In the genomic region with DNA sequence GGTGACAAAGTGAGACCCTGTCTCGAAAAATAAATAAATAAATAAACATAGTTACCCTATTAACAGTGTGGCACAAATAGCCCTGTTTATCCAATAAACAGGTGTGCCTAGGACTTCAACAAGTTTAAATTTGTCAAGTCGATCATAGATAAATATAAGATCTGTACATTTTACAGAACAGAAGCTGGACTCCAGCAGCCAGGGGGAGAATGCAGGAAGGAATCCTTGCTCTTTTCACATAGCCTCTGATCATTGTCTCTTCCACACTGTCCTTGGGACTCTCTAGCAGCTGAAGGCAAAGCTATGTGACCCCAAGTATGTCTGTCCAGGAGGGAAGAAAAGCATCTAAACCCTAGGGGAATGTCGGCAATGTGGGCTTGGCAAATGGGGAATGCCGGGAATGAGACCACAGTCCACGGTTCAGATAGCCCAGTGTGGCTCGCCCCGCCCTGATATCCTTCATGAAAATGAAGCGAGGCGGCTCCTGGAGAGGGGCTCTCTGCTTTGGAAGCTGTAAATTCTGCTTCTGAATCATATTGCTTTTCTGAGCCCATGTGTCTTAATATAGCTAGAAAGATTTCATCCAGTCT, we compare ENCODE assay signal across 12 cellular contexts. TPM values are rescaled to one million over a fixed set of nuclear protein-coding genes. Genes with fewer than 3 reads are reported as not detected.
DNase-seq lines count a peak whose midpoint lies in the region; ATAC-seq and TF ChIP-seq lines count a peak whose summit lies in the region.
"Had no signal": no experiment of that assay in that cellular context is flagged by ENCODE, and none has a peak within 500 bp of the region (broad histone marks: within the 10 kb centered on the region; RNA-seq: fewer than 3 reads in every experiment).

No MANE protein-coding gene starts in this region.

- peak overlapping the region; percentile 9 for H3K4me3 ChIP-seq in brain microvascular endothelial cell (ENCODE audit: low read depth, low read length)
- H3K4me3 ChIP-seq in mesodermal cell (ENCODE audit: extremely low read depth, insufficient read depth, low read length, poor library complexity, severe bottlenecking): no peak overlapping the region

- in situ Hi-C loops in brain microvascular endothelial cell (cut with HindIII; ENCODE audit: low pct_ligation_motif_present, low sequenced_read_pairs): no loop called here

- TF ChIP-seq CTCF in brain microvascular endothelial cell (IDR thresholded peaks at IDR 0.05; ENCODE audit: low read depth, low read length, missing control alignments): peak; percentile 29

- peaks cover 5% of the 10 kb centered on the region for H3K9me3 ChIP-seq in mesodermal cell (ENCODE audit: control insufficient read depth, low read length)

- H3K27ac ChIP-seq in brain microvascular endothelial cell (peak overlapping the region; percentile 80), mesodermal cell (ENCODE audit: low read depth, low read length, severe bottlenecking) (peak overlapping the region; percentile 93)

- peaks cover 21% of the 10 kb centered on the region for H3K4me1 ChIP-seq in mesodermal cell (ENCODE audit: control insufficient read depth, insufficient read depth, low read length, poor library complexity, severe bottlenecking)

- 46 to 47% methylated on average over 5 to 9 of the region's 9 CpGs for WGBS in mesodermal cell (ENCODE audit: insufficient coverage in 2 of 2), 2 experiments

- DNase-seq in left cardiac atrium: peak; percentile 24
- DNase-seq in left ventricle myocardium superior: no peak
- peak; percentile 79 for DNase-seq in brain microvascular endothelial cell
- DNase-seq in effector CD8-positive, alpha-beta T cell (lab: John Stamatoyannopoulos, UW): no peak
- no peak for DNase-seq in activated CD8-positive, alpha-beta memory T cell treated with anti-CD3 and anti-CD28 coated beads, Interleukin-2, amount 50 U/mL, for 48 hours
- DNase-seq: AML-193; central memory CD4-positive, alpha-beta T cell; midbrain had no signal

- H3K27me3 ChIP-seq in brain microvascular endothelial cell (replicated peaks): no peaks in the 10 kb centered on the region

- H3K36me3 ChIP-seq in brain microvascular endothelial cell (replicated peaks) (no peaks in the 10 kb centered on the region), mesodermal cell (ENCODE audit: control insufficient read depth, insufficient read depth, low read length) (no peaks in the 10 kb centered on the region)

- intact Hi-C loops in left cardiac atrium (cut with DNase I): loop anchor here in 1 of 2 donors (10.0 kb wide), 1 partner anchor 55 kb away; no protein-coding TSS in a partner anchor
- intact Hi-C loops in left ventricle myocardium superior (cut with micrococcal nuclease): no loop called here

- ATAC-seq in left cardiac atrium (peak; percentile 14 to 29), left ventricle myocardium superior (no peak), HG03457 (IDR thresholded peaks at IDR 0.05; ENCODE audit: unreplicated experiment) (no peak), HG02884 (IDR thresholded peaks at IDR 0.05; ENCODE audit: unreplicated experiment) (no peak)
- ATAC-seq: activated CD4-positive, CD25-positive, alpha-beta regulatory T cell treated with anti-CD3 and anti-CD28 coated beads, Interleukin-2, amount 50 U/mL, for 24 hours had no signal

RNA-seq across cellular contexts. Expression of a gene that starts 24.8 kb away (rescaled TPM):
- total RNA-seq in left cardiac atrium (100 to 1,000 TPM in 1 of 2 donors, 10 to 100 TPM in 1; 90.3 to 110 TPM), left ventricle myocardium superior (84.2 TPM)
- 61.3 TPM for polyA plus RNA-seq in mesodermal cell (2013, experiment 1 of 2)
- polyA plus RNA-seq in mesodermal cell (2013, experiment 2 of 2): 59.9 TPM

RNA-seq across cellular contexts. Expression of a gene that starts 26.2 kb away (rescaled TPM):
- total RNA-seq in left cardiac atrium (10 to 100 TPM; 46.0 to 47.2 TPM), left ventricle myocardium superior (56.8 TPM)
- 71.3 TPM for polyA plus RNA-seq in mesodermal cell (2013, experiment 1 of 2)
- polyA plus RNA-seq in mesodermal cell (2013, experiment 2 of 2): 65.0 TPM

Comparison
In these comparisons a context has a peak if more than half of its experiments do, and no peak if none do; other contexts are left out.
1. ATAC-seq: peak in left cardiac atrium (2 of 2); none in left ventricle myocardium superior (single experiment), HG03457 (single experiment) and HG02884 (single experiment).
2. DNase-seq: peak in left cardiac atrium (single experiment) and brain microvascular endothelial cell (single experiment); none in left ventricle myocardium superior (single experiment), effector CD8-positive, alpha-beta T cell (single experiment) and activated CD8-positive, alpha-beta memory T cell treated with anti-CD3 and anti-CD28 coated beads, Interleukin-2, amount 50 U/mL, for 48 hours (single experiment).